In the genomic region with DNA sequence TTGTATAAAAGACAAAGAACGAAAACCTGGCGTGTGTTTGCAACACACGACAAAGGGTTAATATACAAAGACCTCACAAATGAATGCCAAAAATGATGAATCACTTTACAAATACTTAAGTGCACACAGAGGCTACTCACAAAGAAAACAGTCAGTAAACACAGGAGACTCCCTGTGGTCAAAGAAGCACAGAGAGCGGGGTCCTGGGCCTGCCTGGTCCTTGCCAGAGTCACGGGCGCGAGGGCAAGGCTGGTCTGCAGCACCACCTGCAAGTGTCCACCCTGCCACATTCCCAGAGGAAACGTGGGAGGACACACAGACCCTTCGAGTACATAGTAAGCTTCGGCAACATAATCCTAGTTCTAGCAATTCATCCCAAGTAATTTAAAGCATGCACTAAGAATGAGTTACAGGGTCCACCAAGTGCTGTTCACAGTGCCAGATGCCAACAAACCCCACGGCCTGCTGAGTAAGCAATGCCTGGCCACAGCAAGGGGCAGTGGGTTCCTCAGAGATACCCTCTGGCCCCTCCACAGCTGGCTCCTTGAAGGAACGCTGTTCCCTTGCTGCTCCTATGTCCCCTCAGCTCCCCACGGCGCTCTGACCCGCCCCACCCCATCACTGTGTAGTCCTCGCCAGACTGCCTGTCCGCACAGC, we compare ENCODE assay signal across 8 cellular contexts. TPM values are rescaled to one million over a fixed set of nuclear protein-coding genes. Genes with fewer than 3 reads are reported as not detected.
A peak's percentile ranks its signal among the peaks of the same experiment; 100 is the strongest.
DNase-seq lines count a peak whose midpoint lies in the region; ATAC-seq and TF ChIP-seq lines count a peak whose summit lies in the region.

No MANE protein-coding gene starts in this region.

- H3K4me1 ChIP-seq in IMR-90 (ENCODE audit: control insufficient read depth, insufficient read depth, low read length) (peaks cover 31% of the 10 kb centered on the region), mesenchymal stem cell (ENCODE audit: control insufficient read depth, insufficient read depth, low read depth, low read length) (peaks cover 56% of the 10 kb centered on the region)

- peaks cover 27% of the 10 kb centered on the region for H3K36me3 Mint-ChIP-seq in activated CD4-positive, alpha-beta memory T cell treated with anti-CD3 and anti-CD28 coated beads for 36 hours

- H3K56ac ChIP-seq in IMR-90 (ENCODE audit: extremely low read depth, insufficient read depth, low read length) = peak overlapping the region; percentile 27; the same call in 1 of the 2 replicates

- H2BK20ac ChIP-seq in IMR-90 (ENCODE audit: low read depth, low read length) = peak overlapping the region; percentile 80

- H2AK9ac ChIP-seq in IMR-90 (replicated peaks; ENCODE audit: low read depth, low read length, poor library complexity) = peak overlapping the region; percentile 45

- H3K4ac ChIP-seq in IMR-90 (ENCODE audit: low read depth, low read length) (peak overlapping the region; percentile 94), mesenchymal stem cell (ENCODE audit: low read depth in 1 of 2, low read length in 2 of 2) (peak overlapping the region in 1 of 2 experiments; percentile 48)

- in situ Hi-C loops in IMR-90 (cut with MboI; ENCODE audit: low sequenced_read_pairs) (no loop called here), T47D (cut with HindIII; ENCODE audit: low pct_unique_long_range_greater_than_20kb, low sequenced_read_pairs) (no loop called here)

- peak overlapping the region; percentile 84 for H3K14ac ChIP-seq in IMR-90 (replicated peaks; ENCODE audit: low read depth, low read length)
- H3K14ac ChIP-seq in mesenchymal stem cell (ENCODE audit: low read length in 2 of 2) = peak overlapping the region in 1 of 2 experiments; percentile 14

- no peak for TF ChIP-seq POLR2A in IMR-90 (IDR thresholded peaks at IDR 0.05; ENCODE audit: low read depth, low read length)

- H3K4me3 ChIP-seq in IMR-90 (ENCODE audit: insufficient read depth, low read depth, low read length) (no peak overlapping the region), mesenchymal stem cell (ENCODE audit: insufficient read depth in 1 of 2, low read depth in 1 of 2, low read length in 2 of 2) (peak overlapping the region in 1 of 2 experiments; percentile 70)

- peaks cover 56% of the 10 kb centered on the region for H3K9me1 ChIP-seq in IMR-90 (ENCODE audit: insufficient read depth, low read length)

- no peak overlapping the region for H3K4me3 Mint-ChIP-seq in activated CD4-positive, alpha-beta memory T cell treated with anti-CD3 and anti-CD28 coated beads for 36 hours

- H3K27me3 ChIP-seq in IMR-90 (ENCODE audit: control insufficient read depth, insufficient read depth, low read length) (no peaks in the 10 kb centered on the region), mesenchymal stem cell (ENCODE audit: control insufficient read depth in 1 of 2, insufficient read depth in 1 of 2, low read length in 2 of 2) (no peaks in the 10 kb centered on the region)

- peak overlapping the region; percentile 90 for H2BK5ac ChIP-seq in IMR-90 (ENCODE audit: low read depth, low read length, poor library complexity, severe bottlenecking)
- H2BK5ac ChIP-seq in mesenchymal stem cell (ENCODE audit: low read depth, low read length, poor library complexity, severe bottlenecking) = peak overlapping the region; percentile 75

- no peak overlapping the region for H3K27ac Mint-ChIP-seq in activated CD4-positive, alpha-beta memory T cell treated with anti-CD3 and anti-CD28 coated beads for 36 hours

- H4K20me1 ChIP-seq in IMR-90 (ENCODE audit: insufficient read depth, low read length) = peaks cover 46% of the 10 kb centered on the region

- no TSS peak for BruUV-seq in IMR-90 (replicated peaks; lab: Mats Ljungman, UMichigan)

- H2AK5ac ChIP-seq in IMR-90 (ENCODE audit: low read depth, low read length) = peak overlapping the region; percentile 95
- H2AK5ac ChIP-seq in mesenchymal stem cell (ENCODE audit: low read length, severe bottlenecking) = peak overlapping the region; percentile 76

- TF ChIP-seq CTCF in AG09319 (IDR thresholded peaks at IDR 0.05; ENCODE audit: low read depth, low read length) = peak; percentile 15
- 0 out of 2 replicates have a peak, but pooled peaks have one; percentile 18 for TF ChIP-seq CTCF in IMR-90 (conservative IDR thresholded peaks at IDR 0.05; ENCODE audit: low read depth, low read length)

- peak overlapping the region; percentile 19 for H4K5ac ChIP-seq in IMR-90 (ENCODE audit: low read depth, low read length)

- WGBS in IMR-90 (ENCODE audit: extremely low coverage in 2 of 2, insufficient read length in 1 of 2), 2 experiments = 40% methylated on average over 14 of the region's 17 CpGs; no CpG with 5 or more reads in 1 of the 2 experiments
- WGBS in mesenchymal stem cell = 27% methylated on average over 17 of the region's 17 CpGs

- H3K23ac ChIP-seq in IMR-90 (ENCODE audit: low read depth, low read length) (peak overlapping the region; percentile 82), mesenchymal stem cell (ENCODE audit: low read length in 2 of 2) (no peak overlapping the region)

- H4K91ac ChIP-seq in IMR-90 (ENCODE audit: insufficient read depth, low read depth, low read length) = peak overlapping the region; percentile 77
- H4K91ac ChIP-seq in mesenchymal stem cell (ENCODE audit: low read length) = peak overlapping the region; percentile 19

- no peak for DNase-seq in AG09319 (ENCODE audit: extremely low read depth, low read depth)
- peak; percentile 88 for DNase-seq in IMR-90
- DNase-seq in T47D (ENCODE audit: low read depth in 1 of 2, low spot score in 1 of 2) = peak; percentile 48 to 71
- peak; percentile 79 for DNase-seq in mesenchymal stem cell
- no peak for DNase-seq in activated CD4-positive, alpha-beta memory T cell treated with anti-CD3 and anti-CD28 coated beads for 36 hours
- no peak for DNase-seq in activated CD8-positive, alpha-beta memory T cell treated with anti-CD3 and anti-CD28 coated beads, Interleukin-2, amount 50 U/mL, for 48 hours

- peak overlapping the region in 1 of 2 experiments; percentile 78 for H2BK12ac ChIP-seq in mesenchymal stem cell (ENCODE audit: low read length in 2 of 2)

- TF ChIP-seq RAD21 in IMR-90 (IDR thresholded peaks at IDR 0.05; ENCODE audit: low read length) = peak; percentile 30

- H3K9ac ChIP-seq in IMR-90 (ENCODE audit: low read depth, low read length) (peak overlapping the region; percentile 8; the same call in 1 of the 2 replicates), mesenchymal stem cell (ENCODE audit: low read length) (peak overlapping the region; percentile 80)

- H3K27me3 Mint-ChIP-seq in activated CD4-positive, alpha-beta memory T cell treated with anti-CD3 and anti-CD28 coated beads for 36 hours = no peaks in the 10 kb centered on the region

- intact Hi-C loops in IMR-90 (cut with micrococcal nuclease) = no loop called here
- intact Hi-C loops in activated CD4-positive, alpha-beta memory T cell treated with anti-CD3 and anti-CD28 coated beads for 36 hours (cut with micrococcal nuclease) = no loop called here

- H2BK15ac ChIP-seq in IMR-90 (ENCODE audit: low read depth, low read length) (peak overlapping the region; percentile 67; the same call in 2 of the 3 replicates), mesenchymal stem cell (ENCODE audit: low read depth, poor library complexity, severe bottlenecking) (peak overlapping the region; percentile 53)

- H3K4me2 ChIP-seq in IMR-90 (ENCODE audit: low read depth, low read length) (peak overlapping the region; percentile 74), mesenchymal stem cell (ENCODE audit: low read length, poor library complexity, severe bottlenecking) (peak overlapping the region; percentile 35)

- H3K79me1 ChIP-seq in IMR-90 (ENCODE audit: low read depth in 1 of 2, low read length in 2 of 2) = peaks cover 47 to 89% of the 10 kb centered on the region in 2 experiments
- peaks cover 18% of the 10 kb centered on the region for H3K79me1 ChIP-seq in mesenchymal stem cell (replicated peaks; ENCODE audit: low read length, poor library complexity, severe bottlenecking)

- dilution Hi-C loops in IMR-90 (cut with HindIII; ENCODE audit: low sequenced_read_pairs, unreplicated experiment) = no loop called here

- H3K36me3 ChIP-seq in IMR-90 (ENCODE audit: control insufficient read depth, insufficient read depth, low read length) (peaks cover 29% of the 10 kb centered on the region), mesenchymal stem cell (ENCODE audit: control insufficient read depth in 1 of 2, insufficient read depth in 2 of 2, low read depth in 1 of 2, low read length in 2 of 2) (peaks cover 46 to 60% of the 10 kb centered on the region in 2 experiments)

- no peak overlapping the region for H2AFZ ChIP-seq in IMR-90 (replicated peaks; ENCODE audit: low read length, poor library complexity)
- H2AFZ ChIP-seq in mesenchymal stem cell (ENCODE audit: low read depth, low read length) = no peak overlapping the region

- H2BK120ac ChIP-seq in IMR-90 (ENCODE audit: low read depth, low read length) (peak overlapping the region; percentile 83), mesenchymal stem cell (ENCODE audit: low read depth, low read length) (peak overlapping the region; percentile 27)

- H3K9me3 ChIP-seq in IMR-90 (ENCODE audit: control insufficient read depth, insufficient read depth, low read length) (no peaks in the 10 kb centered on the region), mesenchymal stem cell (ENCODE audit: control insufficient read depth, low read length) (no peaks in the 10 kb centered on the region)

- POLR2A ChIA-PET in IMR-90 (lab: Charles Lee; ENCODE audit: unreplicated experiment) = interaction anchor here (1.5 kb wide), 1 partner anchor 11 kb away, joined by 4 read pairs; no protein-coding TSS in a partner anchor
- POLR2A ChIA-PET in activated CD4-positive, alpha-beta memory T cell treated with anti-CD3 and anti-CD28 coated beads for 36 hours (lab: Charles Lee) = no interaction called here

- H3K4me1 Mint-ChIP-seq in activated CD4-positive, alpha-beta memory T cell treated with anti-CD3 and anti-CD28 coated beads for 36 hours (ENCODE audit: low read depth) = peaks cover 11% of the 10 kb centered on the region

- H3K18ac ChIP-seq in IMR-90 (ENCODE audit: low read depth, low read length) = peak overlapping the region; percentile 47
- peak overlapping the region; percentile 78 to 86 for H3K18ac ChIP-seq in mesenchymal stem cell (ENCODE audit: low read depth in 1 of 2, low read length in 2 of 2)

- H4K8ac ChIP-seq in IMR-90 (ENCODE audit: low read depth in 2 of 2, low read length in 2 of 2) (peak overlapping the region; percentile 10 to 62; a peak in 3 of 4 replicates), mesenchymal stem cell (ENCODE audit: low read length) (peak overlapping the region; percentile 79)

- no peaks in the 10 kb centered on the region for H3K9me3 Mint-ChIP-seq in activated CD4-positive, alpha-beta memory T cell treated with anti-CD3 and anti-CD28 coated beads for 36 hours

- H3K27ac ChIP-seq in IMR-90 (ENCODE audit: insufficient read depth, low read length) = peak overlapping the region; percentile 59
- peak overlapping the region; percentile 89 for H3K27ac ChIP-seq in mesenchymal stem cell (ENCODE audit: low read length, poor library complexity, severe bottlenecking)

- ATAC-seq in IMR-90 (ENCODE audit: low read depth) = peak; percentile 88
- no peak for ATAC-seq in activated CD4-positive, CD25-positive, alpha-beta regulatory T cell treated with anti-CD3 and anti-CD28 coated beads, Interleukin-2, amount 50 U/mL, for 24 hours
- ATAC-seq in GM18517 (IDR thresholded peaks at IDR 0.05; ENCODE audit: unreplicated experiment) = no peak

- CTCF ChIA-PET in IMR-90 (lab: Yijun Ruan, JAX) = no interaction called here
- CTCF ChIA-PET in activated CD4-positive, alpha-beta memory T cell treated with anti-CD3 and anti-CD28 coated beads for 36 hours (lab: Charles Lee) = interaction anchor here (1.4 kb wide), 1 partner anchor 24 kb away, joined by 6 read pairs; no protein-coding TSS in a partner anchor

RNA-seq across cellular contexts. Expression of a gene that starts 24.6 kb away (rescaled TPM):
- total RNA-seq in IMR-90 (2012; rRNA removed) = 7.5 and 7.9 TPM in 2 replicates
- 24.8 and 27.5 TPM in 2 replicates for polyA plus RNA-seq in IMR-90 (2012; rRNA removed)
- polyA plus RNA-seq in IMR-90 (2012; cell fraction: cytosol; rRNA removed) = 14.4 and 23.9 TPM in 2 replicates
- 48.3 and 135 TPM in 2 replicates for polyA plus RNA-seq in IMR-90 (2012; cell fraction: nucleus; rRNA removed; ENCODE audit: low replicate concordance)
- 10.1 TPM for polyA plus RNA-seq in mesenchymal stem cell (2013, experiment 1 of 2)
- polyA plus RNA-seq in mesenchymal stem cell (2013, experiment 2 of 2) = 10.3 TPM
- 10 to 100 TPM; 33.5 to 39.7 TPM for total RNA-seq in activated CD4-positive, alpha-beta memory T cell treated with anti-CD3 and anti-CD28 coated beads for 36 hours

RNA-seq across cellular contexts. Expression of a gene that starts 48.6 kb away (rescaled TPM):
- total RNA-seq in IMR-90 (2012; rRNA removed) = 0.18 and 0.28 TPM in 2 replicates
- polyA plus RNA-seq in IMR-90 (2012; rRNA removed) = 0.84 and 1.1 TPM in 2 replicates
- polyA plus RNA-seq in IMR-90 (2012; cell fraction: cytosol; rRNA removed) = 0.22 and 0.96 TPM in 2 replicates
- 2.6 and 6.7 TPM in 2 replicates for polyA plus RNA-seq in IMR-90 (2012; cell fraction: nucleus; rRNA removed; ENCODE audit: low replicate concordance)
- polyA plus RNA-seq in mesenchymal stem cell (2013, experiment 1 of 2) = 0.23 TPM
- polyA plus RNA-seq in mesenchymal stem cell (2013, experiment 2 of 2) = 0.15 TPM
- under 1 TPM; 0.33 to 0.46 TPM for total RNA-seq in activated CD4-positive, alpha-beta memory T cell treated with anti-CD3 and anti-CD28 coated beads for 36 hours

Comparison
In these comparisons a context has a peak if more than half of its experiments do, and no peak if none do; other contexts are left out.
1. DNase-seq: peak in IMR-90 (single experiment), T47D (2 of 2) and mesenchymal stem cell (single experiment); none in AG09319 (single experiment), activated CD4-positive, alpha-beta memory T cell treated with anti-CD3 and anti-CD28 coated beads for 36 hours (single experiment) and activated CD8-positive, alpha-beta memory T cell treated with anti-CD3 and anti-CD28 coated beads, Interleukin-2, amount 50 U/mL, for 48 hours (single experiment).